In genomic region chr2:227326783-227327182, GRCh38 we compare ENCODE assay signal across 11 cellular contexts. TPM values are rescaled to one million over a fixed set of nuclear protein-coding genes. Genes with fewer than 3 reads are reported as not detected.
A peak's percentile ranks its signal among the peaks of the same experiment; 100 is the strongest.
DNase-seq lines count a peak whose midpoint lies in the region; ATAC-seq and TF ChIP-seq lines count a peak whose summit lies in the region.
"Had no signal": no experiment of that assay in that cellular context is flagged by ENCODE, and none has a peak within 500 bp of the region (broad histone marks: within the 10 kb centered on the region; RNA-seq: fewer than 3 reads in every experiment).

No MANE protein-coding gene starts in this region.

- peaks cover 22% of the 10 kb centered on the region for H3K36me3 Mint-ChIP-seq in CD4-positive, CD25-positive, alpha-beta regulatory T cell
- H3K36me3 Mint-ChIP-seq in HFFc6 (ENCODE audit: low read depth), result peaks cover 23% of the 10 kb centered on the region

- TF ChIP-seq POLR2A in ovary (IDR thresholded peaks at IDR 0.05), result no peak

- H3K9ac ChIP-seq in adipocyte (ENCODE audit: low read length), result peak overlapping the region; percentile 93

- no peaks in the 10 kb centered on the region for H3K9me3 Mint-ChIP-seq in CD4-positive, CD25-positive, alpha-beta regulatory T cell
- peaks cover 5% of the 10 kb centered on the region; the same call in 1 of the 2 replicates for H3K9me3 Mint-ChIP-seq in HFFc6

- peaks cover 18% of the 10 kb centered on the region for H3K4me1 ChIP-seq in CD4-positive, CD25-positive, alpha-beta regulatory T cell (ENCODE audit: control insufficient read depth, insufficient read depth, low read length, poor library complexity, severe bottlenecking)
- peaks cover 25% of the 10 kb centered on the region for H3K4me1 ChIP-seq in adipocyte (ENCODE audit: control insufficient read depth, insufficient read depth, low read length)
- peaks cover 8% of the 10 kb centered on the region for H3K4me1 ChIP-seq in mesodermal cell (ENCODE audit: control insufficient read depth, insufficient read depth, low read length, poor library complexity, severe bottlenecking)
- H3K4me1 ChIP-seq in ovary (ENCODE audit: insufficient read depth), result peaks cover 4% of the 10 kb centered on the region

- DNase-seq in CD4-positive, CD25-positive, alpha-beta regulatory T cell, result no peak
- DNase-seq in HFFc6 (no peak), adipocyte (ENCODE audit: low read depth) (peak; percentile 6), iPS-NIHi11 (ENCODE audit: low spot score) (no peak), ovary (no peak)
- DNase-seq: activated effector memory CD4-positive, alpha-beta T cell treated with Interleukin-2 at 50 U/mL for 16 hours; NCI-H187 treated with DMSO at 0.1 percent for 48 hours had no signal

- H3K36me3 ChIP-seq in CD4-positive, CD25-positive, alpha-beta regulatory T cell (ENCODE audit: control insufficient read depth, insufficient read depth, low read length), result peaks cover 9% of the 10 kb centered on the region
- H3K36me3 ChIP-seq in adipocyte (ENCODE audit: control insufficient read depth, insufficient read depth, low read length, severe bottlenecking), result peaks cover 7% of the 10 kb centered on the region
- peaks cover 14% of the 10 kb centered on the region for H3K36me3 ChIP-seq in mesodermal cell (ENCODE audit: control insufficient read depth, insufficient read depth, low read length)
- H3K36me3 ChIP-seq in ovary, result no peaks in the 10 kb centered on the region

- no peak for ATAC-seq in CD4-positive, CD25-positive, alpha-beta regulatory T cell (ENCODE audit: low read depth in 2 of 2)
- ATAC-seq in HG03039 (IDR thresholded peaks at IDR 0.05; ENCODE audit: unreplicated experiment) (no peak), HG02642 (IDR thresholded peaks at IDR 0.05; ENCODE audit: poor library complexity, unreplicated experiment) (no peak)
- ATAC-seq: Right ventricle myocardium inferior had no signal

- intact Hi-C loops in ovary (cut with DNase I), result no loop called here

- peak overlapping the region; percentile 80 for H3K4me3 ChIP-seq in CD4-positive, CD25-positive, alpha-beta regulatory T cell (ENCODE audit: low read depth, low read length)
- H3K4me3 ChIP-seq in adipocyte (ENCODE audit: low read length) (peak overlapping the region; percentile 95), mesodermal cell (ENCODE audit: extremely low read depth, insufficient read depth, low read length, poor library complexity, severe bottlenecking) (peak overlapping the region; percentile 80), ovary (no peak overlapping the region)

- no peak overlapping the region for H3K27ac ChIP-seq in CD4-positive, CD25-positive, alpha-beta regulatory T cell (ENCODE audit: insufficient read depth, low read length, poor library complexity, severe bottlenecking)
- H3K27ac ChIP-seq in mesodermal cell (ENCODE audit: low read depth, low read length, severe bottlenecking), result no peak overlapping the region
- no peak overlapping the region for H3K27ac ChIP-seq in ovary

- peaks cover 10% of the 10 kb centered on the region for H3K27me3 Mint-ChIP-seq in CD4-positive, CD25-positive, alpha-beta regulatory T cell
- H3K27me3 Mint-ChIP-seq in HFFc6 (ENCODE audit: insufficient read depth), result no peaks in the 10 kb centered on the region

- TF ChIP-seq CTCF in HFFc6 (IDR thresholded peaks at IDR 0.05), result no peak
- no peak for TF ChIP-seq CTCF in ovary (IDR thresholded peaks at IDR 0.05)

- peaks cover 2% of the 10 kb centered on the region for H3K27me3 ChIP-seq in CD4-positive, CD25-positive, alpha-beta regulatory T cell (ENCODE audit: control insufficient read depth, insufficient read depth, low read length)
- H3K27me3 ChIP-seq in adipocyte (replicated peaks; ENCODE audit: control insufficient read depth, insufficient read depth, low read length) (no peaks in the 10 kb centered on the region), ovary (no peaks in the 10 kb centered on the region)

- peak overlapping the region; percentile 89 to 96 (median 96) for H3K4me3 Mint-ChIP-seq in CD4-positive, CD25-positive, alpha-beta regulatory T cell
- H3K4me3 Mint-ChIP-seq in HFFc6, result peak overlapping the region; percentile 91

- TF ChIP-seq EP300 in ovary (IDR thresholded peaks at IDR 0.05), result no peak

- H3K9me3 ChIP-seq in CD4-positive, CD25-positive, alpha-beta regulatory T cell (ENCODE audit: control insufficient read depth in 2 of 2, low read length in 2 of 2), result no peaks in the 10 kb centered on the region
- no peaks in the 10 kb centered on the region for H3K9me3 ChIP-seq in adipocyte (ENCODE audit: control insufficient read depth, low read length)
- peaks cover 10% of the 10 kb centered on the region for H3K9me3 ChIP-seq in mesodermal cell (ENCODE audit: control insufficient read depth, low read length)
- H3K9me3 ChIP-seq in ovary, result no peaks in the 10 kb centered on the region

- H3K27ac Mint-ChIP-seq in CD4-positive, CD25-positive, alpha-beta regulatory T cell, result no peak overlapping the region
- no peak overlapping the region; the same call in 1 of the 2 replicates for H3K27ac Mint-ChIP-seq in HFFc6

- peaks cover 31 to 61% (median 47%) of the 10 kb centered on the region in 4 donors for H3K4me1 Mint-ChIP-seq in CD4-positive, CD25-positive, alpha-beta regulatory T cell
- H3K4me1 Mint-ChIP-seq in HFFc6 (ENCODE audit: low read depth), result peaks cover 36% of the 10 kb centered on the region

- WGBS in mesodermal cell (ENCODE audit: insufficient coverage in 2 of 2), 2 experiments, result 84 to 93% methylated on average over 4 of the region's 6 CpGs
- 90 to 94% (median 91%) methylated on average over 6 of the region's 6 CpGs for WGBS in ovary, 3 donors

RNA-seq across cellular contexts. Expression of gene MFF, which starts 1.7 kb away (rescaled TPM):
- total RNA-seq in CD4-positive, CD25-positive, alpha-beta regulatory T cell, result 62.3 TPM
- 100 to 1,000 TPM; 122 to 150 (median 142) TPM for polyA plus RNA-seq in CD4-positive, CD25-positive, alpha-beta regulatory T cell
- total RNA-seq in HFFc6 (2021; fragmentation: NEBNext Ultra II Directional; extraction: Animal tissue kit (Norgen Biotek cat#: 25700)), result 10 to 100 TPM; 53.7 to 75.0 (median 65.6) TPM
- polyA plus RNA-seq in mesodermal cell (2013, experiment 1 of 2), result 102 TPM
- polyA plus RNA-seq in mesodermal cell (2013, experiment 2 of 2), result 99.1 TPM
- 100 to 1,000 TPM in 1 of 7 donors, 10 to 100 TPM in 6; 57.1 to 101 (median 71.0) TPM for total RNA-seq in ovary
- polyA plus RNA-seq in ovary, result 10 to 100 TPM; 69.9 to 98.0 TPM

RNA-seq across cellular contexts. Expression of gene TM4SF20, which starts 52.3 kb away (rescaled TPM):
- total RNA-seq in CD4-positive, CD25-positive, alpha-beta regulatory T cell, result not detected
- polyA plus RNA-seq in CD4-positive, CD25-positive, alpha-beta regulatory T cell, result not detected
- total RNA-seq in HFFc6 (2021; fragmentation: NEBNext Ultra II Directional; extraction: Animal tissue kit (Norgen Biotek cat#: 25700)), result under 1 TPM; 0.09 to 0.34 (median 0.22) TPM
- not detected for polyA plus RNA-seq in mesodermal cell (2013, experiment 1 of 2)
- polyA plus RNA-seq in mesodermal cell (2013, experiment 2 of 2), result not detected
- total RNA-seq in ovary, result 1 to 10 TPM in 1 of 7 donors, not detected in 6; 1.4 TPM
- polyA plus RNA-seq in ovary, result not detected
- total RNA-seq: Right ventricle myocardium inferior had no signal
